In genomic region chr9:109441296-109441695, GRCh38 we compare ENCODE assay signal across 9 cellular contexts. TPM values are rescaled to one million over a fixed set of nuclear protein-coding genes. Genes with fewer than 3 reads are reported as not detected.
DNase-seq lines count a peak whose midpoint lies in the region; ATAC-seq and TF ChIP-seq lines count a peak whose summit lies in the region.
"Had no signal": no experiment of that assay in that cellular context is flagged by ENCODE, and none has a peak within 500 bp of the region (broad histone marks: within the 10 kb centered on the region; RNA-seq: fewer than 3 reads in every experiment).

No MANE protein-coding gene starts in this region.

- WGBS in adrenal gland, 4 donors, result 42 to 49% (median 43%) methylated on average over 3 of the region's 3 CpGs
- WGBS in liver, result 16% methylated on average over 3 of the region's 3 CpGs

- peaks cover 60% of the 10 kb centered on the region for H3K4me1 ChIP-seq in BLaER1
- H3K4me1 ChIP-seq in adrenal gland (replicated peaks in 1 of 2), result peaks cover 26 to 34% of the 10 kb centered on the region in 2 donors
- H3K4me1 ChIP-seq in liver (ENCODE audit: control insufficient read depth in 4 of 4, insufficient read depth in 4 of 4, low read length in 3 of 4), result peaks cover 2 to 16% (median 7%) of the 10 kb centered on the region in 4 donors
- peaks cover 7% of the 10 kb centered on the region for H3K4me1 ChIP-seq in vagina

- H3K4me2 ChIP-seq in BLaER1, result peak overlapping the region; percentile 69

- H3K9ac ChIP-seq in BLaER1 (no peak overlapping the region), liver (ENCODE audit: low read depth in 1 of 2, low read length in 2 of 2) (no peak overlapping the region)

- H3K9me3 ChIP-seq in BLaER1 (no peaks in the 10 kb centered on the region), adrenal gland (replicated peaks in 1 of 3) (no peaks in the 10 kb centered on the region), liver (ENCODE audit: control insufficient read depth in 4 of 4, low read length in 3 of 4) (no peaks in the 10 kb centered on the region), vagina (no peaks in the 10 kb centered on the region)

- intact Hi-C loops in adrenal gland (cut with DNase I) (no loop called here), vagina (cut with DNase I) (no loop called here)

- TF ChIP-seq POLR2A in adrenal gland (IDR thresholded peaks at IDR 0.05), result no peak
- TF ChIP-seq POLR2A in vagina (IDR thresholded peaks at IDR 0.05), result no peak

- no peak for TF ChIP-seq RAD21 in liver (IDR thresholded peaks at IDR 0.05)

- no peak for ATAC-seq in GM19452 (IDR thresholded peaks at IDR 0.05; ENCODE audit: unreplicated experiment)

- no peak for TF ChIP-seq CTCF in adrenal gland (IDR thresholded peaks at IDR 0.05)
- peak; percentile 5 for TF ChIP-seq CTCF in liver (IDR thresholded peaks at IDR 0.05; ENCODE audit: low read depth, low read length, missing input control)
- no peak for TF ChIP-seq CTCF in vagina (IDR thresholded peaks at IDR 0.05)

- no peaks in the 10 kb centered on the region for H3K36me3 ChIP-seq in BLaER1
- H3K36me3 ChIP-seq in adrenal gland (replicated peaks in 1 of 2), result no peaks in the 10 kb centered on the region
- peaks cover 0 to 11% (median 8%) of the 10 kb centered on the region in 4 donors for H3K36me3 ChIP-seq in liver (ENCODE audit: control insufficient read depth in 4 of 4, insufficient read depth in 3 of 4, low read depth in 1 of 4, low read length in 3 of 4)
- no peaks in the 10 kb centered on the region for H3K36me3 ChIP-seq in vagina

- H3K27me3 ChIP-seq in BLaER1, result no peaks in the 10 kb centered on the region
- no peaks in the 10 kb centered on the region for H3K27me3 ChIP-seq in adrenal gland
- H3K27me3 ChIP-seq in liver (ENCODE audit: control insufficient read depth in 4 of 4, insufficient read depth in 4 of 4, low read length in 3 of 4), result no peaks in the 10 kb centered on the region
- no peaks in the 10 kb centered on the region for H3K27me3 ChIP-seq in vagina

- CTCF ChIA-PET in HEK293T (lab: Yijun Ruan, JAX), result interaction anchor here (0.9 to 2.0 kb wide), 8 partner anchors 12 to 84 kb away, joined by 3 to 15 read pairs (median 6); no protein-coding TSS in a partner anchor

- H3K4me3 ChIP-seq in BLaER1 (no peak overlapping the region), adrenal gland (no peak overlapping the region), liver (ENCODE audit: low read depth in 1 of 3, low read length in 3 of 3) (no peak overlapping the region), vagina (no peak overlapping the region)

- DNase-seq in HEK293T (ENCODE audit: extremely low spot score) (peak; percentile 25), adrenal gland (no peak), medulla oblongata (ENCODE audit: extremely low spot score) (no peak), vagina (ENCODE audit: extremely low spot score in 2 of 2) (no peak), NCI-H526 treated with DMSO at 0.1 percent for 48 hours (lab: John Stamatoyannopoulos, UW) (no peak)
- DNase-seq: left ventricle myocardium superior had no signal

- H3K27ac ChIP-seq in BLaER1, result no peak overlapping the region
- H3K27ac ChIP-seq in adrenal gland, result peak overlapping the region in 3 of 5 donors; percentile 82 to 86 (median 85)
- H3K27ac ChIP-seq in liver (ENCODE audit: low read depth in 1 of 2, low read length in 2 of 2), result peak overlapping the region; percentile 66 to 71
- H3K27ac ChIP-seq in vagina, result no peak overlapping the region

- no peaks in the 10 kb centered on the region for H4K20me1 ChIP-seq in BLaER1

- POLR2A ChIA-PET in HEK293T (lab: Yijun Ruan, JAX), result no interaction called here

TF ChIP-seq in HEK293T, 16 proteins besides CTCF, POLR2A, EP300 and RAD21:
- TF ChIP-seq L3MBTL2 (conservative IDR thresholded peaks at IDR 0.05) (no peak), CTBP1 (IDR thresholded peaks at IDR 0.05; ENCODE audit: borderline replicate concordance) (no peak), FOXK2 (IDR thresholded peaks at IDR 0.05) (no peak), FOXM1 (IDR thresholded peaks at IDR 0.05; ENCODE audit: borderline replicate concordance) (no peak), NFRKB (IDR thresholded peaks at IDR 0.05) (no peak), ARNT (IDR thresholded peaks at IDR 0.05) (no peak), TARDBP (IDR thresholded peaks at IDR 0.05) (no peak), SUZ12 (IDR thresholded peaks at IDR 0.05) (no peak), ELF4 (IDR thresholded peaks at IDR 0.05) (no peak), PKNOX1 (IDR thresholded peaks at IDR 0.05) (no peak), HDGF (IDR thresholded peaks at IDR 0.05; ENCODE audit: borderline replicate concordance) (no peak), SP1 (IDR thresholded peaks at IDR 0.05) (no peak), LEF1 (IDR thresholded peaks at IDR 0.05; ENCODE audit: borderline replicate concordance) (no peak), BHLHE40 (IDR thresholded peaks at IDR 0.05; ENCODE audit: borderline replicate concordance) (no peak), FOXA1 (IDR thresholded peaks at IDR 0.05) (no peak), ZNF384 (IDR thresholded peaks at IDR 0.05) (no peak)

TF ChIP-seq in liver, 16 proteins besides CTCF, POLR2A, EP300 and RAD21:
- TF ChIP-seq YY1 (IDR thresholded peaks at IDR 0.05), result no peak
- TF ChIP-seq HNF4A (conservative IDR thresholded peaks at IDR 0.05), result peak; percentile 4 to 16

RNA-seq across cellular contexts. Expression of gene PTPN3, which starts 56.8 kb away (rescaled TPM):
- total RNA-seq in adrenal gland (1 to 10 TPM; 2.5 to 5.5 (median 3.2) TPM), liver (10 to 100 TPM in 1 of 2 donors, 1 to 10 TPM in 1; 6.3 to 30.3 TPM), vagina (15.5 TPM)
- polyA plus RNA-seq in adrenal gland (1 to 10 TPM; 1.6 to 6.1 (median 3.1) TPM), liver (10 to 100 TPM; 20.3 to 26.8 TPM)

Comparison
In these comparisons a context has a peak if more than half of its experiments do, and no peak if none do; other contexts are left out.
1. H3K27ac ChIP-seq: peak in adrenal gland (3 of 5) and liver (2 of 2); none in BLaER1 (single experiment) and vagina (single experiment).